ENCODE assay signal across 8 cellular contexts in the genomic region with DNA sequence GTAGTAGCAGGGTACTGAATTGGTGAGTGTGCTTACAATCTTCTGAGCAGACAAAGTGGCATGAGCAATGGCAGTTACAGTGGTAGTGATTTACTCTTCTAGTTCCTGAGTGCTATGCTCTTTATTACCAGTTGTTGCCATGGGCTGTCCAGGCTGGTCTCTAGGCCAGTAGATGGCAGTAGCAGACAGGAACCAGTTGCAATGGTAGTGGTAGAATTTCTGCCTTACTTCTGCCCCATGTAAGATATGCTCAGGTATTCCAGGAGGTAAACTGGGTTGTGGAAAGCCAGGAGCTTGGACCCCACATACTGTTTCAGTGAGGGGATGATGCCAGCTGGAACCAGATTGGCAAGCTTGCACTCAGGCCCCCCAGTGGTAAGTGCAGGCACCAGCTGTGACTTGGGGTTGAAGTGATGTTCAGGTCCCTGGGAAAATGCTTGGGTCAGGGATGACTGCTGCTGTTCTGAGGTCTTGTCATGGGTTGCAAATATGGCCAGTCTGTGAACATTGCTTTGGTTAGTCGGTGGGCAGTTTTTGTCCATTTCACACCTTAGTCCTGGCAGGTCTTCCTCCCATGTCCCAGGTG.
DNase-seq lines count a peak whose midpoint lies in the region; ATAC-seq lines count a peak whose summit lies in the region.

No MANE protein-coding gene starts in this region.

- no peaks in the 10 kb centered on the region for H3K4me1 ChIP-seq in HAP-1

- H3K9me3 ChIP-seq in HAP-1: no peaks in the 10 kb centered on the region

- DNase-seq in ELF-1 (ENCODE audit: low read depth, low spot score) (peak; percentile 59), HAP-1 (ENCODE audit: low spot score in 2 of 2) (peak; percentile 7 to 54), SW480 (ENCODE audit: low spot score) (peak; percentile 34), left colon (peak in 1 of 2 donors; percentile 9), T1000 (lab: John Stamatoyannopoulos, UW) (no peak), COR-L47 (lab: John Stamatoyannopoulos, UW) (no peak), hippocampal formation (lab: John Stamatoyannopoulos, UW) (no peak), epidermal melanocyte (ENCODE audit: insufficient read length, low spot score) (no peak)

- H3K27me3 ChIP-seq in HAP-1 (ENCODE audit: low read depth): no peaks in the 10 kb centered on the region

- peak; percentile 58 for ATAC-seq in left colon

- no peaks in the 10 kb centered on the region for H3K36me3 ChIP-seq in HAP-1 (replicated peaks)

- no peak overlapping the region for H3K4me3 ChIP-seq in HAP-1

- intact Hi-C loops in left colon (cut with DNase I, micrococcal nuclease): no loop called here

- in situ Hi-C loops in HAP-1 (cut with MboI; ENCODE audit: low sequenced_read_pairs): no loop called here

Comparison
In these comparisons a context has a peak if more than half of its experiments do, and no peak if none do; other contexts are left out.
1. DNase-seq: peak in ELF-1 (single experiment), HAP-1 (2 of 2) and SW480 (single experiment); none in T1000 (single experiment), COR-L47 (single experiment), hippocampal formation (0 of 2) and epidermal melanocyte (single experiment).